26 cellular contexts compared by ENCODE assay signal in genomic region chr15:99121207-99121606, GRCh38. TPM values are rescaled to one million over a fixed set of nuclear protein-coding genes. Genes with fewer than 3 reads are reported as not detected.
A peak's percentile ranks its signal among the peaks of the same experiment; 100 is the strongest.
DNase-seq lines count a peak whose midpoint lies in the region; ATAC-seq and TF ChIP-seq lines count a peak whose summit lies in the region.
"Had no signal": no experiment of that assay in that cellular context is flagged by ENCODE, and none has a peak within 500 bp of the region (broad histone marks: within the 10 kb centered on the region; RNA-seq: fewer than 3 reads in every experiment).

No MANE protein-coding gene starts in this region.

- H3K4me1 ChIP-seq in hepatocyte (ENCODE audit: insufficient read depth) (peaks cover 34% of the 10 kb centered on the region), rectal smooth muscle tissue (ENCODE audit: control insufficient read depth, insufficient read depth, low read length) (peaks cover 87% of the 10 kb centered on the region)

- no peaks in the 10 kb centered on the region for H4K20me1 ChIP-seq in hepatocyte (ENCODE audit: insufficient read depth, poor library complexity, severe bottlenecking)

- H3K4me3 Mint-ChIP-seq in stimulated activated naive CD8-positive, alpha-beta T cell treated with anti-CD3 and anti-CD28 coated beads, Interleukin-15, amount 100 ng/mL, for 72 hours, result no peak overlapping the region
- H3K4me3 Mint-ChIP-seq: activated CD4-positive, alpha-beta T cell treated with anti-CD3 and anti-CD28 coated beads, Interleukin-2, amount 10 ng/mL, durations not matched to agents 7 days and 5 days; activated T-cell treated with anti-CD3 and anti-CD28 coated beads, Interleukin-2, amount 50 U/mL, for 24 hours; B cell; brain; natural killer cell treated with Interleukin-12 subunit alpha and Interleukin-12 subunit beta and Interleukin-15 and Interleukin-18, amount 100 ng/mL, for 72 hours had no signal

- peak overlapping the region; percentile 88 for H3K27ac ChIP-seq in hepatocyte
- peak overlapping the region; percentile 96 for H3K27ac ChIP-seq in rectal smooth muscle tissue (ENCODE audit: low read depth, low read length)
- H3K27ac ChIP-seq: foreskin keratinocyte, pancreas, SJSA1 had no signal

- 88% methylated on average over 10 of the region's 10 CpGs for WGBS in hepatocyte (ENCODE audit: low lambda C conversion rate, missing lambda C conversion rate)

- H2AFZ ChIP-seq in hepatocyte, result no peak overlapping the region

- TF ChIP-seq POLR2A in erythroblast (IDR thresholded peaks at IDR 0.05; ENCODE audit: low read length), result no peak

- DNase-seq in stimulated activated naive CD8-positive, alpha-beta T cell treated with anti-CD3 and anti-CD28 coated beads, Interleukin-15, amount 100 ng/mL, for 72 hours, result no peak
- no peak for DNase-seq in stimulated activated naive CD8-positive, alpha-beta T cell treated with anti-CD3 and anti-CD28 coated beads, Interleukin-15, Interleukin-2, amounts not matched to agents 100 U/mL and 50 U/mL, for 24 hours
- no peak for DNase-seq in hepatocyte (ENCODE audit: low spot score)
- DNase-seq in mucosa of gallbladder (ENCODE audit: low spot score), result no peak
- DNase-seq in erythroblast (lab: John Stamatoyannopoulos, UW), result no peak
- DNase-seq in activated T-cell treated with anti-CD3 and anti-CD28 coated beads, Interleukin-2, amount 50 U/mL, for 48 hours, result no peak
- DNase-seq: activated CD4-positive, alpha-beta T cell treated with anti-CD3 and anti-CD28 coated beads, Interleukin-2, amount 10 ng/mL, durations not matched to agents 7 days and 5 days; activated naive CD4-positive, alpha-beta T cell; activated T-cell treated with anti-CD3 and anti-CD28 coated beads, Interleukin-2, amount 50 U/mL, for 24 hours; DMS153; effector CD4-positive, alpha-beta T cell; foreskin keratinocyte; GOT3; NCI-H187 treated with DMSO at 0.1 percent for 48 hours; NCI-H2227 treated with DMSO at 0.1 percent for 48 hours; stimulated activated CD4-positive, alpha-beta T cell treated with anti-CD3 and anti-CD28 coated beads, Interleukin-15, amount 100 ng/mL, for 24 hours; stimulated activated naive CD4-positive, alpha-beta T cell had no signal

- H3K9me3 Mint-ChIP-seq in stimulated activated naive CD8-positive, alpha-beta T cell treated with anti-CD3 and anti-CD28 coated beads, Interleukin-15, amount 100 ng/mL, for 72 hours, result no peaks in the 10 kb centered on the region
- H3K9me3 Mint-ChIP-seq: activated CD4-positive, alpha-beta T cell treated with anti-CD3 and anti-CD28 coated beads, Interleukin-2, amount 10 ng/mL, durations not matched to agents 7 days and 5 days; activated T-cell treated with anti-CD3 and anti-CD28 coated beads, Interleukin-2, amount 50 U/mL, for 24 hours; natural killer cell treated with Interleukin-12 subunit alpha and Interleukin-12 subunit beta and Interleukin-15 and Interleukin-18, amount 100 ng/mL, for 72 hours had no signal

- no peak overlapping the region for H3K27ac Mint-ChIP-seq in stimulated activated naive CD8-positive, alpha-beta T cell treated with anti-CD3 and anti-CD28 coated beads, Interleukin-15, amount 100 ng/mL, for 72 hours
- H3K27ac Mint-ChIP-seq: activated CD4-positive, alpha-beta T cell treated with anti-CD3 and anti-CD28 coated beads, Interleukin-2, amount 10 ng/mL, durations not matched to agents 7 days and 5 days; activated T-cell treated with anti-CD3 and anti-CD28 coated beads, Interleukin-2, amount 50 U/mL, for 24 hours; B cell; natural killer cell treated with Interleukin-12 subunit alpha and Interleukin-12 subunit beta and Interleukin-15 and Interleukin-18, amount 100 ng/mL, for 72 hours had no signal

- H3K27me3 Mint-ChIP-seq in stimulated activated naive CD8-positive, alpha-beta T cell treated with anti-CD3 and anti-CD28 coated beads, Interleukin-15, amount 100 ng/mL, for 72 hours, result no peaks in the 10 kb centered on the region
- H3K27me3 Mint-ChIP-seq: activated CD4-positive, alpha-beta T cell treated with anti-CD3 and anti-CD28 coated beads, Interleukin-2, amount 10 ng/mL, durations not matched to agents 7 days and 5 days; activated T-cell treated with anti-CD3 and anti-CD28 coated beads, Interleukin-2, amount 50 U/mL, for 24 hours had no signal

- TF ChIP-seq CTCF in hepatocyte (IDR thresholded peaks at IDR 0.05; ENCODE audit: poor library complexity), result no peak

- no peaks in the 10 kb centered on the region for H3K79me2 ChIP-seq in hepatocyte

- ATAC-seq in stimulated activated naive CD8-positive, alpha-beta T cell treated with anti-CD3 and anti-CD28 coated beads, Interleukin-15, amount 100 ng/mL, for 72 hours, result peak; percentile 33
- ATAC-seq in stimulated activated naive CD8-positive, alpha-beta T cell treated with anti-CD3 and anti-CD28 coated beads, Interleukin-15, Interleukin-2, amounts not matched to agents 100 U/mL and 50 U/mL, for 24 hours, result no peak
- no peak for ATAC-seq in GM19452 (IDR thresholded peaks at IDR 0.05; ENCODE audit: unreplicated experiment)
- ATAC-seq: foreskin keratinocyte; left lobe of liver; natural killer cell treated with Interleukin-12 subunit alpha and Interleukin-12 subunit beta and Interleukin-15 and Interleukin-18, amount 100 ng/mL, for 72 hours; pancreas had no signal

- H3K36me3 ChIP-seq in hepatocyte (replicated peaks; ENCODE audit: insufficient read depth, low read depth) (no peaks in the 10 kb centered on the region), rectal smooth muscle tissue (ENCODE audit: control insufficient read depth, insufficient read depth, low read length) (no peaks in the 10 kb centered on the region)
- H3K36me3 ChIP-seq: pancreas had no signal

- no peak overlapping the region for H3K4me2 ChIP-seq in hepatocyte

- H3K4me1 Mint-ChIP-seq in stimulated activated naive CD8-positive, alpha-beta T cell treated with anti-CD3 and anti-CD28 coated beads, Interleukin-15, amount 100 ng/mL, for 72 hours, result no peaks in the 10 kb centered on the region
- H3K4me1 Mint-ChIP-seq: activated CD4-positive, alpha-beta T cell treated with anti-CD3 and anti-CD28 coated beads, Interleukin-2, amount 10 ng/mL, durations not matched to agents 7 days and 5 days; B cell had no signal

- H3K27me3 ChIP-seq in hepatocyte, result no peaks in the 10 kb centered on the region
- H3K27me3 ChIP-seq in rectal smooth muscle tissue (ENCODE audit: control insufficient read depth, insufficient read depth, low read length), result no peaks in the 10 kb centered on the region
- H3K27me3 ChIP-seq: foreskin keratinocyte, pancreas, SJSA1, tibial nerve had no signal

- H3K9ac ChIP-seq in rectal smooth muscle tissue (ENCODE audit: low read length), result no peak overlapping the region

- H3K9me2 ChIP-seq in hepatocyte (replicated peaks; ENCODE audit: insufficient read depth), result no peaks in the 10 kb centered on the region

- H3K9me3 ChIP-seq in hepatocyte (ENCODE audit: low read depth), result no peaks in the 10 kb centered on the region
- H3K9me3 ChIP-seq: pancreas, SJSA1, tibial nerve had no signal

- no peak overlapping the region for H3K4me3 ChIP-seq in hepatocyte
- no peak overlapping the region for H3K4me3 ChIP-seq in rectal smooth muscle tissue (ENCODE audit: low read length)
- H3K4me3 ChIP-seq: pancreas, SJSA1, tibial nerve had no signal

RNA-seq across cellular contexts. Expression of gene SYNM, which starts 16.3 kb away (rescaled TPM):
- 12.4 and 13.8 TPM in 2 replicates for total RNA-seq in hepatocyte
- polyA plus RNA-seq in hepatocyte, result 9.7 and 10.5 TPM in 2 replicates
- 167 TPM for total RNA-seq in mucosa of gallbladder

Comparison
In these comparisons a context has a peak if more than half of its experiments do, and no peak if none do; other contexts are left out.
1. RNA of gene SYNM, which starts 16.3 kb away (total RNA-seq): 167 TPM in mucosa of gallbladder (single experiment); 12.4 to 13.8 TPM in hepatocyte; every median in the first group is over 10 times any median in the second.